Comparison of ENCODE assay signal across 8 cellular contexts in genomic region chr12:6961278-6961694, GRCh38. TPM values are rescaled to one million over a fixed set of nuclear protein-coding genes. Genes with fewer than 3 reads are reported as not detected.
A peak's percentile ranks its signal among the peaks of the same experiment; 100 is the strongest.
DNase-seq lines count a peak whose midpoint lies in the region; ATAC-seq and TF ChIP-seq lines count a peak whose summit lies in the region.

No MANE protein-coding gene starts in this region.

- H3K9me3 ChIP-seq in psoas muscle (no peaks in the 10 kb centered on the region), aorta (ENCODE audit: control insufficient read depth, low read length) (no peaks in the 10 kb centered on the region)

- TF ChIP-seq POLR2A in GM18526 (IDR thresholded peaks at IDR 0.05; ENCODE audit: extremely low read depth, insufficient read length): peak; percentile 23

- peak; percentile 47 for DNase-seq in NOMO-1 treated with DMSO at 0.1 percent for 48 hours (lab: John Stamatoyannopoulos, UW; ENCODE audit: unreplicated experiment)
- peak; percentile 96 for DNase-seq in activated T-cell treated with anti-CD3 and anti-CD28 coated beads, Interleukin-2, amount 50 U/mL, for 4 hours
- DNase-seq in foreskin melanocyte: peak; percentile 38
- DNase-seq in psoas muscle: peak; percentile 80 to 86
- DNase-seq in aorta: peak in 1 of 2 donors; percentile 87
- DNase-seq in NCI-H1048 (lab: John Stamatoyannopoulos, UW): no peak
- no peak for DNase-seq in NCI-H1930 (lab: John Stamatoyannopoulos, UW)

- H3K27me3 ChIP-seq in psoas muscle (ENCODE audit: insufficient read depth in 3 of 3, low read length in 2 of 3) (no peaks in the 10 kb centered on the region), aorta (ENCODE audit: control insufficient read depth in 1 of 2, insufficient read depth in 2 of 2, low read length in 1 of 2) (no peaks in the 10 kb centered on the region)

- TF ChIP-seq CTCF in psoas muscle (IDR thresholded peaks at IDR 0.05): no peak

- peak overlapping the region; percentile 13 for H3K4me3 ChIP-seq in psoas muscle
- no peak overlapping the region for H3K4me3 ChIP-seq in aorta (ENCODE audit: low read length in 2 of 2)

- H3K4me1 Mint-ChIP-seq in activated T-cell treated with anti-CD3 and anti-CD28 coated beads, Interleukin-2, amount 50 U/mL, for 4 hours (ENCODE audit: low read depth): peaks cover 85% of the 10 kb centered on the region

- 37 to 55% (median 48%) methylated on average over 24 of the region's 24 CpGs for WGBS in psoas muscle, 3 donors
- WGBS in aorta, 2 donors: 53 to 59% methylated on average over 24 of the region's 24 CpGs

- peaks cover under 1 to 16% of the 10 kb centered on the region in 2 donors for H3K36me3 ChIP-seq in psoas muscle (ENCODE audit: insufficient read depth in 1 of 2, low read depth in 1 of 2)
- H3K36me3 ChIP-seq in aorta (ENCODE audit: control insufficient read depth in 1 of 2, insufficient read depth in 2 of 2, low read length in 1 of 2): peaks cover 0 to 1% of the 10 kb centered on the region in 2 donors

- peak overlapping the region; percentile 78 for H3K4me3 Mint-ChIP-seq in activated T-cell treated with anti-CD3 and anti-CD28 coated beads, Interleukin-2, amount 50 U/mL, for 4 hours

- H3K27ac ChIP-seq in psoas muscle: peak overlapping the region; percentile 72
- no peak overlapping the region for H3K27ac ChIP-seq in aorta (ENCODE audit: low read depth in 1 of 2, low read length in 2 of 2)

- intact Hi-C loops in psoas muscle (cut with DNase I) (loop anchor here (2.0 to 5.0 kb wide), 2 partner anchors 16 to 39 kb away; partner anchors contain the start of gene C12orf57 (in 1 of the 2)), aorta (cut with DNase I) (no loop called here)

- ATAC-seq in activated T-cell treated with anti-CD3 and anti-CD28 coated beads, Interleukin-2, amount 50 U/mL, for 4 hours: peak; percentile 76 to 77
- ATAC-seq in psoas muscle: peak; percentile 40 to 73 (median 70)
- peak; percentile 34 for ATAC-seq in aorta (ENCODE audit: low FRiP score)

- H3K36me3 Mint-ChIP-seq in activated T-cell treated with anti-CD3 and anti-CD28 coated beads, Interleukin-2, amount 50 U/mL, for 4 hours (ENCODE audit: insufficient read depth): peaks cover 38% of the 10 kb centered on the region

- no peaks in the 10 kb centered on the region for H3K9me3 Mint-ChIP-seq in activated T-cell treated with anti-CD3 and anti-CD28 coated beads, Interleukin-2, amount 50 U/mL, for 4 hours

- no peaks in the 10 kb centered on the region for H3K27me3 Mint-ChIP-seq in activated T-cell treated with anti-CD3 and anti-CD28 coated beads, Interleukin-2, amount 50 U/mL, for 4 hours (ENCODE audit: low read depth)

- H3K4me1 ChIP-seq in psoas muscle (peaks cover 14% of the 10 kb centered on the region), aorta (ENCODE audit: control insufficient read depth in 1 of 2, insufficient read depth in 2 of 2, low read length in 2 of 2) (no peaks in the 10 kb centered on the region)

RNA-seq across cellular contexts. Expression of gene PHB2, which starts 9.2 kb away (rescaled TPM):
- total RNA-seq in activated T-cell treated with anti-CD3 and anti-CD28 coated beads, Interleukin-2, amount 50 U/mL, for 4 hours: 100 to 1,000 TPM; 619 to 718 (median 635) TPM
- total RNA-seq in psoas muscle: 100 to 1,000 TPM; 137 to 278 (median 180) TPM
- polyA plus RNA-seq in psoas muscle: 100 to 1,000 TPM; 176 to 381 (median 208) TPM
- 100 to 1,000 TPM in 1 of 2 donors, 10 to 100 TPM in 1; 97.9 to 117 TPM for total RNA-seq in aorta
- polyA plus RNA-seq in aorta: 100 to 1,000 TPM; 105 to 139 TPM

RNA-seq across cellular contexts. Expression of gene EMG1, which starts 9.4 kb away (rescaled TPM):
- total RNA-seq in activated T-cell treated with anti-CD3 and anti-CD28 coated beads, Interleukin-2, amount 50 U/mL, for 4 hours: 100 to 1,000 TPM; 215 to 254 (median 223) TPM
- total RNA-seq in psoas muscle: 10 to 100 TPM; 30.1 to 59.4 (median 44.8) TPM
- 10 to 100 TPM; 26.6 to 66.5 (median 50.4) TPM for polyA plus RNA-seq in psoas muscle
- 10 to 100 TPM; 30.2 to 31.6 TPM for total RNA-seq in aorta
- 10 to 100 TPM; 15.4 to 24.4 TPM for polyA plus RNA-seq in aorta

RNA-seq across cellular contexts. Expression of gene PTPN6, which starts 10.1 kb away (rescaled TPM):
- total RNA-seq in activated T-cell treated with anti-CD3 and anti-CD28 coated beads, Interleukin-2, amount 50 U/mL, for 4 hours: 100 to 1,000 TPM; 309 to 404 (median 401) TPM
- total RNA-seq in psoas muscle (1 to 10 TPM; 3.6 to 7.6 (median 4.6) TPM), aorta (10 to 100 TPM; 29.8 to 42.3 TPM)
- polyA plus RNA-seq in psoas muscle (1 to 10 TPM; 1.3 to 2.6 (median 2.1) TPM), aorta (10 to 100 TPM; 10.1 to 25.7 TPM)

RNA-seq across cellular contexts. Expression of gene C12orf57, which starts 17.5 kb away (rescaled TPM):
- 100 to 1,000 TPM; 180 to 190 (median 184) TPM for total RNA-seq in activated T-cell treated with anti-CD3 and anti-CD28 coated beads, Interleukin-2, amount 50 U/mL, for 4 hours
- 100 to 1,000 TPM in 2 of 4 donors, 10 to 100 TPM in 2; 80.4 to 110 (median 95.6) TPM for total RNA-seq in psoas muscle
- polyA plus RNA-seq in psoas muscle: 100 to 1,000 TPM; 223 to 269 (median 247) TPM
- 100 to 1,000 TPM; 197 to 233 TPM for total RNA-seq in aorta
- 1,000 to 10,000 TPM in 1 of 2 donors, 100 to 1,000 TPM in 1; 849 to 1,017 TPM for polyA plus RNA-seq in aorta

RNA-seq across cellular contexts. Expression of gene RNU7-1, which starts 17.7 kb away (rescaled TPM):
- not detected for total RNA-seq in activated T-cell treated with anti-CD3 and anti-CD28 coated beads, Interleukin-2, amount 50 U/mL, for 4 hours
- total RNA-seq in psoas muscle (not detected), aorta (not detected)
- polyA plus RNA-seq in psoas muscle (not detected), aorta (not detected)

Comparison
In these comparisons a context has a peak if more than half of its experiments do, and no peak if none do; other contexts are left out.
1. DNase-seq: peak in NOMO-1 treated with DMSO at 0.1 percent for 48 hours (single experiment), activated T-cell treated with anti-CD3 and anti-CD28 coated beads, Interleukin-2, amount 50 U/mL, for 4 hours (single experiment), foreskin melanocyte (single experiment) and psoas muscle (2 of 2); none in NCI-H1048 (single experiment) and NCI-H1930 (0 of 2).
2. RNA of gene PTPN6, which starts 10.1 kb away (total RNA-seq): 309 to 404 TPM in activated T-cell treated with anti-CD3 and anti-CD28 coated beads, Interleukin-2, amount 50 U/mL, for 4 hours; 29.8 to 42.3 TPM in aorta and 3.6 to 7.6 TPM in psoas muscle; every median in the first group is over 4 times any median in the second.
3. intact Hi-C loops: an anchor here in psoas muscle (2.0 to 5.0 kb wide); none called in aorta.
4. Peak in every context shown above with its lines, with median percentiles within 50 percentile points of each other: ATAC-seq.